In the genomic region with DNA sequence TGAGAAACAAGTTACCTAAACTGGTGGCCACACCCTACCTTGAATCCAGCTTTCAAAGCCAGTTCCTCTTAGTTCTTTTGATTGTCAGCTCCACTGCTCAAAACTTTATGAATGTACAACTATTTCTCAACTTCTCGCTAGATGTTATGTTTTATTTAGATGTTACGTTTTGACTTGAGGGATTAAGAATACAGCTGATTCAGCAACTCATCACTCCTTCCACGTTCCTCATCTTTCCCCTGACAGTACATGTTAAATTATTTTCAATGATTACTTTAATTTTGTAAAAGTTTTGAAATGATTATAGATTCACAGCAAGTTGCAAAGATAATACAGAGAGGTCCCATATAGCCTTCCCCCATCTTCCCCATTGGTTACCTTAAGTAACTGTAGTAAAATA, we compare ENCODE assay signal across 33 cellular contexts.
"Had no signal": no experiment of that assay in that cellular context is flagged by ENCODE, and none has a peak within 500 bp of the region (broad histone marks: within the 10 kb centered on the region; RNA-seq: fewer than 3 reads in every experiment).

No MANE protein-coding gene starts in this region.

- H3K27me3 ChIP-seq: adrenal gland, ascending aorta, body of pancreas, brain microvascular endothelial cell, breast epithelium, cardiac muscle cell had no signal

- H3K4me1 ChIP-seq: adrenal gland, ascending aorta, body of pancreas, breast epithelium had no signal

- ATAC-seq: activated naive CD4-positive, alpha-beta T cell treated with anti-CD3 and anti-CD28 coated beads, Interleukin-2, amount 50 U/mL, for 72 hours; activated naive CD8-positive, alpha-beta T cell treated with anti-CD3 and anti-CD28 coated beads, Interleukin-2, amount 50 U/mL, for 24 hours; activated T-cell treated with anti-CD3 and anti-CD28 coated beads, Interleukin-2, amount 50 U/mL, for 4 hours; activated T-cell treated with anti-CD3 and anti-CD28 coated beads, Interleukin-2, amount 50 U/mL, for 72 hours; activated T-helper 17 cell treated with anti-CD3 and anti-CD28 coated beads, Interleukin-2, amount 50 U/mL, for 72 hours; body of pancreas had no signal

- H3K27ac ChIP-seq: adrenal gland, ascending aorta, body of pancreas, brain microvascular endothelial cell, breast epithelium, cardiac muscle cell had no signal

- H3K4me3 ChIP-seq: adrenal gland, ascending aorta, body of pancreas, breast epithelium, cardiac muscle cell had no signal

- H3K36me3 ChIP-seq: adrenal gland, ascending aorta, brain microvascular endothelial cell, breast epithelium, cardiac muscle cell had no signal

- H3K9me3 ChIP-seq: adrenal gland, ascending aorta, body of pancreas had no signal

- DNase-seq: activated effector memory CD4-positive, alpha-beta T cell treated with anti-CD3 and anti-CD28 coated beads, Interleukin-2, amount 50 U/mL, for 16 hours; activated effector memory CD4-positive, alpha-beta T cell treated with Interleukin-2 at 50 U/mL for 16 hours; activated gamma-delta T cell; activated gamma-delta T cell treated with Interleukin-2 at 50 U/mL for 16 hours; activated naive CD4-positive, alpha-beta T cell; activated naive CD4-positive, alpha-beta T cell treated with anti-CD3 and anti-CD28 coated beads for 36 hours; activated naive CD4-positive, alpha-beta T cell treated with anti-CD3 and anti-CD28 coated beads, Interleukin-2, amount 10 ng/mL, durations not matched to agents 7 days and 5 days; activated naive CD4-positive, alpha-beta T cell treated with anti-CD3 and anti-CD28 coated beads, Interleukin-2, amount 50 U/mL, for 16 hours; activated naive CD4-positive, alpha-beta T cell treated with Interleukin-2 at 50 U/mL for 16 hours; activated naive CD8-positive, alpha-beta T cell treated with anti-CD3 and anti-CD28 coated beads for 36 hours; activated naive CD8-positive, alpha-beta T cell treated with anti-CD3 and anti-CD28 coated beads, Interleukin-2, amount 10 ng/mL, durations not matched to agents 7 days and 5 days; activated naive CD8-positive, alpha-beta T cell treated with anti-CD3 and anti-CD28 coated beads, Interleukin-2, amount 50 U/mL, for 24 hours; activated T-cell treated with anti-CD3 and anti-CD28 coated beads, Interleukin-2, amount 50 U/mL, for 4 hours; activated T-cell treated with anti-CD3 and anti-CD28 coated beads, Interleukin-2, amount 50 U/mL, for 48 hours; activated T-cell treated with anti-CD3 and anti-CD28 coated beads, Interleukin-2, amount 50 U/mL, for 72 hours; adrenal gland; amniotic stem cell; amygdala; anterior cingulate cortex; aorta; body of pancreas; brain microvascular endothelial cell; caudate nucleus; central memory CD4-positive, alpha-beta T cell; cerebellar nuclear complex had no signal

- FAIRE-seq: astrocyte, bronchial epithelial cell, colon had no signal
